Comparison of ENCODE assay signal across 1 cellular context in genomic region chr1:84573967-84574842, GRCh38.
A peak's percentile ranks its signal among the peaks of the same experiment; 100 is the strongest.
TF ChIP-seq lines count a peak whose summit lies in the region.

Gene CTBS, minus strand, starts transcription at chr1:84574440. Its CDS starts 25 bp downstream, at chr1:84574415.

TF ChIP-seq in HepG2, 621 proteins besides CTCF, POLR2A, EP300 and RAD21 (continued from another document and continues in another):
- peak; percentile 66; the same call in 1 of the 2 replicates for TF ChIP-seq IRF9 (CRISPR knock-in tag; IDR thresholded peaks at IDR 0.05; ENCODE audit: borderline replicate concordance)
- TF ChIP-seq MTERF4 (CRISPR knock-in tag; IDR thresholded peaks at IDR 0.05) = peak; percentile 80
- TF ChIP-seq ZFX (CRISPR knock-in tag; IDR thresholded peaks at IDR 0.05; ENCODE audit: low read depth) = peak; percentile 93
- TF ChIP-seq ISL2 (CRISPR knock-in tag; IDR thresholded peaks at IDR 0.05) = no peak
- 0 out of 2 replicates have a peak, but pooled peaks have one; percentile 22 for TF ChIP-seq MYNN (CRISPR knock-in tag; IDR thresholded peaks at IDR 0.05; ENCODE audit: low read depth)
- TF ChIP-seq KDM5B (CRISPR knock-in tag; IDR thresholded peaks at IDR 0.05; ENCODE audit: borderline replicate concordance) = peak; percentile 76; the same call in 1 of the 2 replicates
- 0 out of 2 replicates have a peak, but pooled peaks have one; percentile 63 for TF ChIP-seq ZIK1 (CRISPR knock-in tag; IDR thresholded peaks at IDR 0.05; ENCODE audit: borderline replicate concordance, low read depth)
- no peak for TF ChIP-seq TBL1XR1 (IDR thresholded peaks at IDR 0.05; ENCODE audit: borderline replicate concordance, low read length, partially characterized antibody)
- peak; percentile 82; the same call in 1 of the 2 replicates for TF ChIP-seq ZNF230 (CRISPR knock-in tag; IDR thresholded peaks at IDR 0.05)
- TF ChIP-seq ZNF83 (CRISPR knock-in tag; IDR thresholded peaks at IDR 0.05; ENCODE audit: borderline replicate concordance) = peak; percentile 66; the same call in 1 of the 2 replicates
- TF ChIP-seq KAT7 (CRISPR knock-in tag; IDR thresholded peaks at IDR 0.05; ENCODE audit: borderline replicate concordance) = peak; percentile 67
- TF ChIP-seq ZNF597 (CRISPR knock-in tag; IDR thresholded peaks at IDR 0.05) = no peak
- peak; percentile 35; the same call in 1 of the 2 replicates for TF ChIP-seq ARHGAP35 (CRISPR knock-in tag; IDR thresholded peaks at IDR 0.05; ENCODE audit: borderline replicate concordance)
- TF ChIP-seq ZNF367 (CRISPR knock-in tag; IDR thresholded peaks at IDR 0.05; ENCODE audit: borderline replicate concordance) = no peak
- peak; percentile 16 for TF ChIP-seq YY1 (IDR thresholded peaks at IDR 0.05; ENCODE audit: insufficient read depth, insufficient replicate concordance, low read depth, low read length)
- peak; percentile 78; the same call in 1 of the 2 replicates for TF ChIP-seq ZNF678 (CRISPR knock-in tag; IDR thresholded peaks at IDR 0.05)
- TF ChIP-seq CBX2 (IDR thresholded peaks at IDR 0.05; ENCODE audit: low read depth, low read length) = no peak
- TF ChIP-seq CBX2 (CRISPR knock-in tag; IDR thresholded peaks at IDR 0.05; ENCODE audit: low read depth) = peak; percentile 85; the same call in 1 of the 2 replicates
- no peak for TF ChIP-seq ZNF496 (CRISPR knock-in tag; IDR thresholded peaks at IDR 0.05; ENCODE audit: insufficient replicate concordance)
- TF ChIP-seq HDAC2 (CRISPR knock-in tag; IDR thresholded peaks at IDR 0.05) = no peak
- TF ChIP-seq ARNT (IDR thresholded peaks at IDR 0.05) = no peak
- peak; percentile 68 for TF ChIP-seq AGO2 (optimal IDR thresholded peaks at IDR 0.05; ENCODE audit: low read depth, low read length)
- TF ChIP-seq IRF2 (CRISPR knock-in tag; IDR thresholded peaks at IDR 0.05) = no peak; the same call in 1 of the 2 replicates
- TF ChIP-seq ASH2L (IDR thresholded peaks at IDR 0.05; ENCODE audit: insufficient read length, low read depth, low read length) = peak; percentile 80
- TF ChIP-seq CENPBD1 (CRISPR knock-in tag; IDR thresholded peaks at IDR 0.05; ENCODE audit: borderline replicate concordance, low read depth) = no peak
- 0 out of 2 replicates have a peak, but pooled peaks have one; percentile 64 for TF ChIP-seq ZNF720 (CRISPR knock-in tag; IDR thresholded peaks at IDR 0.05)
- TF ChIP-seq TSC22D2 (CRISPR knock-in tag; IDR thresholded peaks at IDR 0.05; ENCODE audit: borderline replicate concordance) = 0 out of 2 replicates have a peak, but pooled peaks have one; percentile 43
- peak; percentile 99 for TF ChIP-seq MYPOP (CRISPR knock-in tag; IDR thresholded peaks at IDR 0.05)
- TF ChIP-seq FOXO1 (CRISPR knock-in tag; IDR thresholded peaks at IDR 0.05) = peak; percentile 23; the same call in 1 of the 2 replicates
- no peak for TF ChIP-seq PAWR (CRISPR knock-in tag; IDR thresholded peaks at IDR 0.05; ENCODE audit: borderline replicate concordance)
- peak; percentile 68; the same call in 1 of the 2 replicates for TF ChIP-seq ZNF350 (CRISPR knock-in tag; IDR thresholded peaks at IDR 0.05; ENCODE audit: borderline replicate concordance, low read depth)
- TF ChIP-seq ZNF550 (CRISPR knock-in tag; IDR thresholded peaks at IDR 0.05; ENCODE audit: borderline replicate concordance) = no peak
- no peak for TF ChIP-seq HNRNPH1 (optimal IDR thresholded peaks at IDR 0.05; ENCODE audit: low read depth, low read length)
- TF ChIP-seq ZFAT (CRISPR knock-in tag; conservative IDR thresholded peaks at IDR 0.05) = 0 out of 2 replicates have a peak, but pooled peaks have one; percentile 37
- TF ChIP-seq ZNF782 (CRISPR knock-in tag; IDR thresholded peaks at IDR 0.05; ENCODE audit: borderline replicate concordance) = peak; percentile 81; the same call in 1 of the 2 replicates
- no peak for TF ChIP-seq ZNF317 (CRISPR knock-in tag; IDR thresholded peaks at IDR 0.05)
- no peak for TF ChIP-seq ZNF549 (CRISPR knock-in tag; IDR thresholded peaks at IDR 0.05)
- peak; percentile 59; the same call in 1 of the 2 replicates for TF ChIP-seq ETV6 (CRISPR knock-in tag; conservative IDR thresholded peaks at IDR 0.05)
- peak; percentile 97 for TF ChIP-seq ZNF883 (CRISPR knock-in tag; IDR thresholded peaks at IDR 0.05; ENCODE audit: not compliant biosample characterization)
- peak; percentile 24; the same call in 1 of the 2 replicates for TF ChIP-seq CREBL2 (CRISPR knock-in tag; IDR thresholded peaks at IDR 0.05; ENCODE audit: borderline replicate concordance)
- TF ChIP-seq ZNF331 (CRISPR knock-in tag; IDR thresholded peaks at IDR 0.05) = peak; percentile 58; the same call in 1 of the 2 replicates
- TF ChIP-seq ZNF746 (CRISPR knock-in tag; IDR thresholded peaks at IDR 0.05) = no peak
- TF ChIP-seq ZMYM4 (CRISPR knock-in tag; IDR thresholded peaks at IDR 0.05) = peak; percentile 91
- no peak for TF ChIP-seq ZSCAN9 (CRISPR knock-in tag; IDR thresholded peaks at IDR 0.05; ENCODE audit: borderline replicate concordance)
- TF ChIP-seq ZGPAT (CRISPR knock-in tag; IDR thresholded peaks at IDR 0.05) = peak; percentile 85
- TF ChIP-seq THRA (CRISPR knock-in tag; IDR thresholded peaks at IDR 0.05; ENCODE audit: borderline replicate concordance) = 0 out of 2 replicates have a peak, but pooled peaks have one; percentile 16
- no peak for TF ChIP-seq ZNF382 (CRISPR knock-in tag; IDR thresholded peaks at IDR 0.05; ENCODE audit: borderline replicate concordance)
- peak; percentile 100 for TF ChIP-seq HNRNPLL (IDR thresholded peaks at IDR 0.05; ENCODE audit: low read depth, low read length, poor library complexity, severe bottlenecking)
- 0 out of 2 replicates have a peak, but pooled peaks have one; percentile 14 for TF ChIP-seq MEIS1 (CRISPR knock-in tag; IDR thresholded peaks at IDR 0.05; ENCODE audit: borderline replicate concordance)
- TF ChIP-seq CERS6 (CRISPR knock-in tag; IDR thresholded peaks at IDR 0.05) = no peak
- TF ChIP-seq MAFG (CRISPR knock-in tag; IDR thresholded peaks at IDR 0.05) = no peak
- no peak for TF ChIP-seq ZHX1 (CRISPR knock-in tag; IDR thresholded peaks at IDR 0.05; ENCODE audit: low read depth)
- no peak for TF ChIP-seq ZNF660 (CRISPR knock-in tag; IDR thresholded peaks at IDR 0.05; ENCODE audit: borderline replicate concordance, low read depth)
- TF ChIP-seq BRD4 (CRISPR knock-in tag; IDR thresholded peaks at IDR 0.05) = no peak
- peak; percentile 58; the same call in 1 of the 2 replicates for TF ChIP-seq ZNF614 (CRISPR knock-in tag; IDR thresholded peaks at IDR 0.05; ENCODE audit: borderline replicate concordance)
- no peak for TF ChIP-seq FLYWCH1 (CRISPR knock-in tag; IDR thresholded peaks at IDR 0.05)
- peak; percentile 78 for TF ChIP-seq SRY (CRISPR knock-in tag; IDR thresholded peaks at IDR 0.05)
- TF ChIP-seq PHF20 (CRISPR knock-in tag; IDR thresholded peaks at IDR 0.05) = peak; percentile 68
- TF ChIP-seq ZNF501 (CRISPR knock-in tag; IDR thresholded peaks at IDR 0.05) = peak; percentile 95
